Comparison of ENCODE assay signal across 8 cellular contexts in the genomic region with DNA sequence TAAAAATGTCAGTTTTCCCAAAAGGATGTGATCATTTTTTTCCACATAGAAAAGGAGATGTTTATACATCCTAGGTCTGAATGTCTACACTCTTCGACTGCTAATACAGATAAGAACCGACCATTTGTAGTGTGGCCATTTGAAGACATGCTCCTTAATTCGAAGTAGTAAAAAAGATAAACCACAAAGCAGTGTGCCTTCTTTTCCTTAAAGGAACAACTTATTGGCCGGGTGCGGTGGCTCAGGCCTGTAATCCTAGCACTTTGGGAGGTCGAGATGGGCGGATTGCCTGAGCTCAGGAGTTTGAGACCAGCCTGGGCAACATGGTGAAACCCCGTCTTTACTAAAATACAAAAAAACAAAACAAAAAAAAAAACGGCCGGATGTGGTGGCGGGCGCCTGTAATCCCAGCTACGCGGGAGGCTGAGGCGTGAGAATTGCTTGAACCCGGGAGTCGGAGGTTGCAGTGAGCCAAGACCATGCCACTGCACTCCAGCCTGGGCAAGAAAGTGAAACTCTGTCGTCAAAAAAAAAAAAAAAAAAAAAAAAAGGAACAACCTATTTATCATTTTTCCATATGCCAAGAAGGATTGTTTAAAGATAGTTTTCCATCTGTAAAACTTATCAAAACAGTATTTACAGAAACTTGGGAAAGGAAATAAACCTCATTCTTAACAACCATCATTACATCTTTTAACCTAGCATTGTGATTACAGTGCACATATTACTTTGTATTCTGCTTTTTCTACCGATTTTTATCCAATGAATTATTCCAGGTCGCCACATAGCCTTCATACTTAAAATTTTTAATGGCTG. TPM values are rescaled to one million over a fixed set of nuclear protein-coding genes. Genes with fewer than 3 reads are reported as not detected.
DNase-seq lines count a peak whose midpoint lies in the region; ATAC-seq and TF ChIP-seq lines count a peak whose summit lies in the region.

No MANE protein-coding gene starts in this region.

- H3K27me3 ChIP-seq in hepatocyte: no peaks in the 10 kb centered on the region
- no peaks in the 10 kb centered on the region for H3K27me3 ChIP-seq in tibial artery

- CTCF ChIA-PET in activated CD8-positive, alpha-beta T cell treated with anti-CD3 and anti-CD28 coated beads, Interleukin-2, amount 10 ng/mL, durations not matched to agents 7 days and 5 days (lab: Charles Lee): interaction anchor here (0.6 to 2.6 kb wide), 3 partner anchors 9 to 762 kb away, joined by 3 to 6 read pairs (median 3); no protein-coding TSS in a partner anchor

- H3K9me3 ChIP-seq in hepatocyte (ENCODE audit: low read depth) (no peaks in the 10 kb centered on the region), tibial artery (no peaks in the 10 kb centered on the region)

- POLR2A ChIA-PET in activated CD8-positive, alpha-beta T cell treated with anti-CD3 and anti-CD28 coated beads, Interleukin-2, amount 10 ng/mL, durations not matched to agents 7 days and 5 days (lab: Charles Lee): interaction anchor here (0.6 kb wide), 1 partner anchor 451 kb away, joined by 7 read pairs; a partner anchor contains a TSS

- intact Hi-C loops in tibial artery (cut with DNase I; ENCODE audit: low total_unique reads): no loop called here

- H3K36me3 ChIP-seq in hepatocyte (replicated peaks; ENCODE audit: insufficient read depth, low read depth): no peaks in the 10 kb centered on the region
- H3K36me3 ChIP-seq in tibial artery: no peaks in the 10 kb centered on the region

- peak overlapping the region; percentile 88 for H3K4me3 Mint-ChIP-seq in activated CD8-positive, alpha-beta T cell treated with anti-CD3 and anti-CD28 coated beads, Interleukin-2, amount 10 ng/mL, durations not matched to agents 7 days and 5 days

- H3K27me3 Mint-ChIP-seq in activated CD8-positive, alpha-beta T cell treated with anti-CD3 and anti-CD28 coated beads, Interleukin-2, amount 10 ng/mL, durations not matched to agents 7 days and 5 days (ENCODE audit: low read depth): no peaks in the 10 kb centered on the region

- no peaks in the 10 kb centered on the region for H4K20me1 ChIP-seq in hepatocyte (ENCODE audit: insufficient read depth, poor library complexity, severe bottlenecking)

- peaks cover 29% of the 10 kb centered on the region for H3K4me1 Mint-ChIP-seq in activated CD8-positive, alpha-beta T cell treated with anti-CD3 and anti-CD28 coated beads, Interleukin-2, amount 10 ng/mL, durations not matched to agents 7 days and 5 days (ENCODE audit: low read depth)

- no peak for ATAC-seq in activated CD8-positive, alpha-beta T cell treated with anti-CD3 and anti-CD28 coated beads, Interleukin-2, amount 10 ng/mL, durations not matched to agents 7 days and 5 days
- ATAC-seq in GM19397 (IDR thresholded peaks at IDR 0.05; ENCODE audit: unreplicated experiment) (no peak), GM18520 (IDR thresholded peaks at IDR 0.05; ENCODE audit: unreplicated experiment) (no peak)

- H3K4me1 ChIP-seq in hepatocyte (ENCODE audit: insufficient read depth): no peaks in the 10 kb centered on the region
- peaks cover 0 to 2% (median 0%) of the 10 kb centered on the region in 4 donors for H3K4me1 ChIP-seq in tibial artery

- H3K27ac ChIP-seq in hepatocyte (peak overlapping the region; percentile 89), tibial artery (peak overlapping the region; percentile 58 to 79)

- H3K36me3 Mint-ChIP-seq in activated CD8-positive, alpha-beta T cell treated with anti-CD3 and anti-CD28 coated beads, Interleukin-2, amount 10 ng/mL, durations not matched to agents 7 days and 5 days (ENCODE audit: low read depth): peaks cover 26% of the 10 kb centered on the region

- TF ChIP-seq CTCF in hepatocyte (IDR thresholded peaks at IDR 0.05; ENCODE audit: poor library complexity): no peak
- no peak for TF ChIP-seq CTCF in tibial artery (IDR thresholded peaks at IDR 0.05)

- no peaks in the 10 kb centered on the region for H3K9me2 ChIP-seq in hepatocyte (replicated peaks; ENCODE audit: insufficient read depth)

- peak overlapping the region; percentile 94 for H3K27ac Mint-ChIP-seq in activated CD8-positive, alpha-beta T cell treated with anti-CD3 and anti-CD28 coated beads, Interleukin-2, amount 10 ng/mL, durations not matched to agents 7 days and 5 days

- H3K9me3 Mint-ChIP-seq in activated CD8-positive, alpha-beta T cell treated with anti-CD3 and anti-CD28 coated beads, Interleukin-2, amount 10 ng/mL, durations not matched to agents 7 days and 5 days (ENCODE audit: insufficient read depth): no peaks in the 10 kb centered on the region

- peak overlapping the region; percentile 46 for H2AFZ ChIP-seq in hepatocyte

- DNase-seq in activated naive CD4-positive, alpha-beta T cell treated with Interleukin-2 at 50 U/mL for 16 hours: peak; percentile 5
- DNase-seq in activated naive CD4-positive, alpha-beta T cell treated with anti-CD3 and anti-CD28 coated beads, Interleukin-2, amount 50 U/mL, for 16 hours: no peak
- DNase-seq in activated CD8-positive, alpha-beta T cell treated with anti-CD3 and anti-CD28 coated beads, Interleukin-2, amount 10 ng/mL, durations not matched to agents 7 days and 5 days: no peak
- DNase-seq in hepatocyte (ENCODE audit: low spot score) (no peak), tibial artery (no peak), GDM1 (lab: John Stamatoyannopoulos, UW) (no peak)

- peak overlapping the region; percentile 2 for H3K4me3 ChIP-seq in hepatocyte
- H3K4me3 ChIP-seq in tibial artery: peak overlapping the region; percentile 86 to 87

- peak overlapping the region; percentile 66 for H3K4me2 ChIP-seq in hepatocyte

- WGBS in hepatocyte (ENCODE audit: low lambda C conversion rate, missing lambda C conversion rate): 82% methylated on average over 19 of the region's 20 CpGs

- no peaks in the 10 kb centered on the region for H3K79me2 ChIP-seq in hepatocyte

RNA-seq across cellular contexts. Expression of a gene that starts 2.6 kb away (rescaled TPM):
- 10 to 100 TPM; 24.4 to 24.9 TPM for total RNA-seq in activated CD8-positive, alpha-beta T cell treated with anti-CD3 and anti-CD28 coated beads, Interleukin-2, amount 10 ng/mL, durations not matched to agents 7 days and 5 days
- 12.3 and 17.3 TPM in 2 replicates for total RNA-seq in hepatocyte
- polyA plus RNA-seq in hepatocyte: 8.1 and 9.2 TPM in 2 replicates
